Comparison of ENCODE assay signal across 14 cellular contexts in genomic region chr21:34892196-34892595, GRCh38.
DNase-seq lines count a peak whose midpoint lies in the region; ATAC-seq, FAIRE-seq and TF ChIP-seq lines count a peak whose summit lies in the region.
"Had no signal": no experiment of that assay in that cellular context is flagged by ENCODE, and none has a peak within 500 bp of the region (broad histone marks: within the 10 kb centered on the region; RNA-seq: fewer than 3 reads in every experiment).

No MANE protein-coding gene starts in this region.

- H3K9me3 ChIP-seq in CD8-positive, alpha-beta memory T cell (ENCODE audit: low read length), result no peaks in the 10 kb centered on the region
- H3K9me3 ChIP-seq in T-helper 17 cell (ENCODE audit: control insufficient read depth, low read length, poor library complexity, severe bottlenecking) (no peaks in the 10 kb centered on the region), gastrocnemius medialis (no peaks in the 10 kb centered on the region), left ventricle myocardium inferior (replicated peaks) (peaks cover 5% of the 10 kb centered on the region)

- peaks cover 50 to 69% (median 69%) of the 10 kb centered on the region in 3 donors for H3K4me1 Mint-ChIP-seq in CD8-positive, alpha-beta memory T cell
- H3K4me1 Mint-ChIP-seq in T-helper 17 cell (peaks cover 48% of the 10 kb centered on the region), immature natural killer cell (peaks cover 32 to 43% of the 10 kb centered on the region in 2 donors)

- peaks cover 0 to 7% of the 10 kb centered on the region in 2 donors for H3K27me3 Mint-ChIP-seq in CD8-positive, alpha-beta memory T cell
- no peaks in the 10 kb centered on the region for H3K27me3 Mint-ChIP-seq in T-helper 17 cell
- H3K27me3 Mint-ChIP-seq in immature natural killer cell (ENCODE audit: low read depth in 3 of 3), result peaks cover 14 to 19% (median 17%) of the 10 kb centered on the region in 3 donors
- H3K27me3 Mint-ChIP-seq: naive B cell had no signal

- peaks cover 30% of the 10 kb centered on the region for H3K4me1 ChIP-seq in CD8-positive, alpha-beta memory T cell (ENCODE audit: insufficient read depth, low read length)
- H3K4me1 ChIP-seq in gastrocnemius medialis (peaks cover 12 to 19% of the 10 kb centered on the region in 2 donors), left ventricle myocardium inferior (peaks cover 41% of the 10 kb centered on the region)

- CTCF ChIA-PET in CD8-positive, alpha-beta memory T cell (lab: Charles Lee), result interaction anchor here (1.1 to 1.6 kb wide), 3 partner anchors 18 to 508 kb away, joined by 3 to 5 read pairs (median 4); no protein-coding TSS in a partner anchor

- POLR2A ChIA-PET in CD8-positive, alpha-beta memory T cell (lab: Charles Lee), result interaction anchor here (1.7 kb wide), 1 partner anchor 155 kb away, joined by 7 read pairs; no protein-coding TSS in a partner anchor

- H3K36me3 ChIP-seq in CD8-positive, alpha-beta memory T cell (ENCODE audit: insufficient read depth, low read length), result no peaks in the 10 kb centered on the region
- H3K36me3 ChIP-seq in gastrocnemius medialis, result no peaks in the 10 kb centered on the region
- H3K36me3 ChIP-seq in left ventricle myocardium inferior, result no peaks in the 10 kb centered on the region
- H3K36me3 ChIP-seq: ascending aorta had no signal

- FAIRE-seq in H54 (lab: Jason Lieb, UNC), result no peak
- FAIRE-seq: urothelium cell line had no signal

- H3K4me3 Mint-ChIP-seq in CD8-positive, alpha-beta memory T cell, result peak overlapping the region in 6 of 7 donors; percentile 29 to 94 (median 64)
- no peak overlapping the region for H3K4me3 Mint-ChIP-seq in T-helper 17 cell
- H3K4me3 Mint-ChIP-seq in immature natural killer cell, result peak overlapping the region in 4 of 5 donors; percentile 53 to 93 (median 72)
- H3K4me3 Mint-ChIP-seq: activated CD8-positive, alpha-beta T cell treated with anti-CD3 and anti-CD28 coated beads for 36 hours had no signal

- intact Hi-C loops in gastrocnemius medialis (cut with DNase I; ENCODE audit: low total_unique reads) (loop anchor here (5.0 kb wide), 1 partner anchor 725 kb away; no protein-coding TSS in a partner anchor), left ventricle myocardium inferior (cut with micrococcal nuclease) (no loop called here)

- no peak overlapping the region for H3K27ac ChIP-seq in CD8-positive, alpha-beta memory T cell (ENCODE audit: low read depth, low read length)
- H3K27ac ChIP-seq in gastrocnemius medialis (no peak overlapping the region), left ventricle myocardium inferior (replicated peaks) (no peak overlapping the region)
- H3K27ac ChIP-seq: ascending aorta had no signal

- no peak for TF ChIP-seq CTCF in gastrocnemius medialis (IDR thresholded peaks at IDR 0.05 in 4 of 5, conservative IDR thresholded peaks at IDR 0.05 in 1 of 5)
- TF ChIP-seq CTCF in left ventricle myocardium inferior (IDR thresholded peaks at IDR 0.05; ENCODE audit: borderline replicate concordance), result no peak

- in situ Hi-C loops in gastrocnemius medialis (cut with MboI; ENCODE audit: low sequenced_read_pairs in 4 of 4), result loop anchor here in 1 of 4 donors (10.0 kb wide), 2 partner anchors 513 to 943 kb away; no protein-coding TSS in a partner anchor

- no peak for TF ChIP-seq POLR2A in H54 (IDR thresholded peaks at IDR 0.05; ENCODE audit: low read depth, low read length)
- TF ChIP-seq POLR2A in gastrocnemius medialis (IDR thresholded peaks at IDR 0.05), result no peak

- H3K4me3 ChIP-seq in CD8-positive, alpha-beta memory T cell (ENCODE audit: low read length), result no peak overlapping the region
- H3K4me3 ChIP-seq in gastrocnemius medialis (no peak overlapping the region), left ventricle myocardium inferior (no peak overlapping the region)

- DNase-seq in CD8-positive, alpha-beta memory T cell, result peak in 1 of 5 donors; percentile 7
- DNase-seq in H54 (ENCODE audit: insufficient read length, low spot score) (peak; percentile 36), T-helper 17 cell (no peak), immature natural killer cell (peak in 2 of 3 donors; percentile 17 to 24), gastrocnemius medialis (no peak), NCI-H1048 (lab: John Stamatoyannopoulos, UW) (no peak), left ventricle myocardium inferior (no peak)
- DNase-seq: activated CD8-positive, alpha-beta T cell treated with anti-CD3 and anti-CD28 coated beads for 36 hours; naive B cell; NCI-H345 had no signal

- peaks cover 3 to 11% (median 6%) of the 10 kb centered on the region in 3 donors for H3K36me3 Mint-ChIP-seq in CD8-positive, alpha-beta memory T cell
- H3K36me3 Mint-ChIP-seq in T-helper 17 cell (ENCODE audit: low read depth) (peaks cover 5% of the 10 kb centered on the region), immature natural killer cell (peaks cover 0 to 4% (median 3%) of the 10 kb centered on the region in 3 donors)

- H3K27me3 ChIP-seq in CD8-positive, alpha-beta memory T cell (ENCODE audit: insufficient read depth, low read length, poor library complexity, severe bottlenecking), result no peaks in the 10 kb centered on the region
- H3K27me3 ChIP-seq in gastrocnemius medialis (peaks cover 20 to 34% (median 32%) of the 10 kb centered on the region in 3 donors), left ventricle myocardium inferior (ENCODE audit: low read depth) (peaks cover 88% of the 10 kb centered on the region)

- peak overlapping the region in 3 of 8 donors; percentile 72 to 78 (median 73) for H3K27ac Mint-ChIP-seq in CD8-positive, alpha-beta memory T cell
- H3K27ac Mint-ChIP-seq in T-helper 17 cell (peak overlapping the region; percentile 75), immature natural killer cell (no peak overlapping the region)

- H3K9me3 Mint-ChIP-seq in CD8-positive, alpha-beta memory T cell, result no peaks in the 10 kb centered on the region
- H3K9me3 Mint-ChIP-seq in immature natural killer cell, result peaks cover 0 to 3% (median 0%) of the 10 kb centered on the region in 6 donors

- ATAC-seq in T-helper 17 cell, result no peak
- ATAC-seq in gastrocnemius medialis, result no peak
- ATAC-seq in GM18520 (IDR thresholded peaks at IDR 0.05; ENCODE audit: unreplicated experiment), result no peak
- ATAC-seq: activated CD8-positive, alpha-beta T cell treated with anti-CD3 and anti-CD28 coated beads for 36 hours; Right ventricle myocardium inferior had no signal

Comparison
In these comparisons a context has a peak if more than half of its experiments do, and no peak if none do; other contexts are left out.
1. DNase-seq: peak in H54 (single experiment) and immature natural killer cell (2 of 3); none in T-helper 17 cell (0 of 3), gastrocnemius medialis (0 of 2), NCI-H1048 (single experiment) and left ventricle myocardium inferior (single experiment).